1 cellular context compared by ENCODE assay signal in the genomic region with DNA sequence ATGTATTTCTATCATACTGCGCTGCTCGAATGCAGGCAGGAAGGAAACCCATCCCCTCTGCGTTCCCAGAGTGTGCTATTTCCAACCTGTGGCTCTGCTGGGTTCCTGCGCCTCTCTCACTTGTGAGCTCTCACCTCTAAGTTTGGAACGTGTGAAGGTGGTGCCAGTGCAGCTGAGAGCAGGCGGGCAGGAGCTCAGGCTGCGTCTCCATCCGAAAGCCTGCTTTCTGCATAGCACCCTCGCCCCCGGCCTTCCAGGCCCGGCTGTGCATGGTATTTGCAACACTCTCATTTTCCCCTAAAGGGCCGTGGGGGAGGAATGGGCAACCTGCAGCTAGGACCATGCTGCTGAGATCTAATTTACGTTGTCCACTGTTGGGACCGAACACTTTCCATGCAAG.
TF ChIP-seq lines count a peak whose summit lies in the region.

No MANE protein-coding gene starts in this region.

TF ChIP-seq in WTC11, 78 proteins besides CTCF, POLR2A, EP300 and RAD21 (continued from another document):
- TF ChIP-seq, protein P1, sequence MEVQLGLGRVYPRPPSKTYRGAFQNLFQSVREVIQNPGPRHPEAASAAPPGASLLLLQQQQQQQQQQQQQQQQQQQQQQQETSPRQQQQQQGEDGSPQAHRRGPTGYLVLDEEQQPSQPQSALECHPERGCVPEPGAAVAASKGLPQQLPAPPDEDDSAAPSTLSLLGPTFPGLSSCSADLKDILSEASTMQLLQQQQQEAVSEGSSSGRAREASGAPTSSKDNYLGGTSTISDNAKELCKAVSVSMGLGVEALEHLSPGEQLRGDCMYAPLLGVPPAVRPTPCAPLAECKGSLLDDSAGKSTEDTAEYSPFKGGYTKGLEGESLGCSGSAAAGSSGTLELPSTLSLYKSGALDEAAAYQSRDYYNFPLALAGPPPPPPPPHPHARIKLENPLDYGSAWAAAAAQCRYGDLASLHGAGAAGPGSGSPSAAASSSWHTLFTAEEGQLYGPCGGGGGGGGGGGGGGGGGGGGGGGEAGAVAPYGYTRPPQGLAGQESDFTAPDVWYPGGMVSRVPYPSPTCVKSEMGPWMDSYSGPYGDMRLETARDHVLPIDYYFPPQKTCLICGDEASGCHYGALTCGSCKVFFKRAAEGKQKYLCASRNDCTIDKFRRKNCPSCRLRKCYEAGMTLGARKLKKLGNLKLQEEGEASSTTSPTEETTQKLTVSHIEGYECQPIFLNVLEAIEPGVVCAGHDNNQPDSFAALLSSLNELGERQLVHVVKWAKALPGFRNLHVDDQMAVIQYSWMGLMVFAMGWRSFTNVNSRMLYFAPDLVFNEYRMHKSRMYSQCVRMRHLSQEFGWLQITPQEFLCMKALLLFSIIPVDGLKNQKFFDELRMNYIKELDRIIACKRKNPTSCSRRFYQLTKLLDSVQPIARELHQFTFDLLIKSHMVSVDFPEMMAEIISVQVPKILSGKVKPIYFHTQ (CRISPR knock-in tag; IDR thresholded peaks at IDR 0.05): no peak
- TF ChIP-seq CREB1 (CRISPR knock-in tag; IDR thresholded peaks at IDR 0.05) (no peak), KAT7 (CRISPR knock-in tag; IDR thresholded peaks at IDR 0.05; ENCODE audit: borderline replicate concordance) (no peak), ETV6 (CRISPR knock-in tag; IDR thresholded peaks at IDR 0.05) (no peak), ZNF263 (CRISPR knock-in tag; IDR thresholded peaks at IDR 0.05; ENCODE audit: low read depth) (no peak), FOXK1 (CRISPR knock-in tag; IDR thresholded peaks at IDR 0.05) (no peak), FOXJ3 (CRISPR knock-in tag; IDR thresholded peaks at IDR 0.05; ENCODE audit: borderline replicate concordance) (no peak), NR1H2 (CRISPR knock-in tag; IDR thresholded peaks at IDR 0.05) (no peak)
- TF ChIP-seq, protein P2, sequence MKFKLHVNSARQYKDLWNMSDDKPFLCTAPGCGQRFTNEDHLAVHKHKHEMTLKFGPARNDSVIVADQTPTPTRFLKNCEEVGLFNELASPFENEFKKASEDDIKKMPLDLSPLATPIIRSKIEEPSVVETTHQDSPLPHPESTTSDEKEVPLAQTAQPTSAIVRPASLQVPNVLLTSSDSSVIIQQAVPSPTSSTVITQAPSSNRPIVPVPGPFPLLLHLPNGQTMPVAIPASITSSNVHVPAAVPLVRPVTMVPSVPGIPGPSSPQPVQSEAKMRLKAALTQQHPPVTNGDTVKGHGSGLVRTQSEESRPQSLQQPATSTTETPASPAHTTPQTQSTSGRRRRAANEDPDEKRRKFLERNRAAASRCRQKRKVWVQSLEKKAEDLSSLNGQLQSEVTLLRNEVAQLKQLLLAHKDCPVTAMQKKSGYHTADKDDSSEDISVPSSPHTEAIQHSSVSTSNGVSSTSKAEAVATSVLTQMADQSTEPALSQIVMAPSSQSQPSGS (CRISPR knock-in tag; IDR thresholded peaks at IDR 0.05; ENCODE audit: borderline replicate concordance, low read depth): no peak
- TF ChIP-seq, protein P3, sequence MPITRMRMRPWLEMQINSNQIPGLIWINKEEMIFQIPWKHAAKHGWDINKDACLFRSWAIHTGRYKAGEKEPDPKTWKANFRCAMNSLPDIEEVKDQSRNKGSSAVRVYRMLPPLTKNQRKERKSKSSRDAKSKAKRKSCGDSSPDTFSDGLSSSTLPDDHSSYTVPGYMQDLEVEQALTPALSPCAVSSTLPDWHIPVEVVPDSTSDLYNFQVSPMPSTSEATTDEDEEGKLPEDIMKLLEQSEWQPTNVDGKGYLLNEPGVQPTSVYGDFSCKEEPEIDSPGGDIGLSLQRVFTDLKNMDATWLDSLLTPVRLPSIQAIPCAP (CRISPR knock-in tag; IDR thresholded peaks at IDR 0.05): no peak
- TF ChIP-seq, protein P4, sequence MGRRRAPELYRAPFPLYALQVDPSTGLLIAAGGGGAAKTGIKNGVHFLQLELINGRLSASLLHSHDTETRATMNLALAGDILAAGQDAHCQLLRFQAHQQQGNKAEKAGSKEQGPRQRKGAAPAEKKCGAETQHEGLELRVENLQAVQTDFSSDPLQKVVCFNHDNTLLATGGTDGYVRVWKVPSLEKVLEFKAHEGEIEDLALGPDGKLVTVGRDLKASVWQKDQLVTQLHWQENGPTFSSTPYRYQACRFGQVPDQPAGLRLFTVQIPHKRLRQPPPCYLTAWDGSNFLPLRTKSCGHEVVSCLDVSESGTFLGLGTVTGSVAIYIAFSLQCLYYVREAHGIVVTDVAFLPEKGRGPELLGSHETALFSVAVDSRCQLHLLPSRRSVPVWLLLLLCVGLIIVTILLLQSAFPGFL (CRISPR knock-in tag; IDR thresholded peaks at IDR 0.05; ENCODE audit: borderline replicate concordance): no peak
TF ChIP-seq in WTC11: peak in this region for 0.
